In genomic region chr22:49961601-49962011, GRCh38 we compare ENCODE assay signal across 1 cellular context.
TF ChIP-seq lines count a peak whose summit lies in the region.

No MANE protein-coding gene starts in this region.

TF ChIP-seq in K562, 482 proteins besides CTCF, POLR2A, EP300 and RAD21 (continues in another document):
- peak in 1 of 2 experiments; percentile 22; a peak in 1 of 4 replicates for TF ChIP-seq MAZ (CRISPR knock-in tag; conservative IDR thresholded peaks at IDR 0.05 in 1 of 2, IDR thresholded peaks at IDR 0.05 in 1 of 2)
- peak in 1 of 2 experiments; percentile 8 for TF ChIP-seq E2F6 (IDR thresholded peaks at IDR 0.05; ENCODE audit: borderline replicate concordance in 1 of 2, extremely low read depth in 1 of 2, insufficient read depth in 1 of 2, insufficient read length in 1 of 2, low read depth in 1 of 2, low read length in 1 of 2, poor library complexity in 1 of 2, severe bottlenecking in 1 of 2)
- peak; percentile 75 to 80 for TF ChIP-seq NRF1 (conservative IDR thresholded peaks at IDR 0.05 in 1 of 2, IDR thresholded peaks at IDR 0.05 in 1 of 2)
- TF ChIP-seq ZNF551 (CRISPR knock-in tag; IDR thresholded peaks at IDR 0.05): no peak
- no peak for TF ChIP-seq FOXP1 (CRISPR knock-in tag; IDR thresholded peaks at IDR 0.05)
- TF ChIP-seq CCNT2 (IDR thresholded peaks at IDR 0.05; ENCODE audit: borderline replicate concordance, extremely low read depth, insufficient read length, low read depth, low read length): peak; percentile 16
- peak; percentile 12; the same call in 1 of the 2 replicates for TF ChIP-seq NFIC (IDR thresholded peaks at IDR 0.05)
- TF ChIP-seq SAFB (IDR thresholded peaks at IDR 0.05; ENCODE audit: borderline replicate concordance, low read depth, low read length): peak; percentile 1; the same call in 1 of the 2 replicates
- no peak for TF ChIP-seq ZNF445 (CRISPR knock-in tag; IDR thresholded peaks at IDR 0.05; ENCODE audit: low read depth)
- no peak for TF ChIP-seq ZNF354B (CRISPR knock-in tag; IDR thresholded peaks at IDR 0.05)
- TF ChIP-seq RBFOX2 (IDR thresholded peaks at IDR 0.05; ENCODE audit: low read depth, low read length): peak; percentile 73
- TF ChIP-seq SIN3A (IDR thresholded peaks at IDR 0.05; ENCODE audit: borderline replicate concordance in 2 of 2, control insufficient read depth in 1 of 2, low read depth in 2 of 2, low read length in 2 of 2): 0 out of 4 replicates have a peak, but pooled peaks of 1 of the 2 experiments have one; percentile 13
- no peak for TF ChIP-seq ZBED1 (IDR thresholded peaks at IDR 0.05)
- no peak for TF ChIP-seq ARNT (IDR thresholded peaks at IDR 0.05)
- no peak for TF ChIP-seq THRA (IDR thresholded peaks at IDR 0.05)
- TF ChIP-seq ZSCAN29 (IDR thresholded peaks at IDR 0.05): peak; percentile 98
- TF ChIP-seq ZHX1 (conservative IDR thresholded peaks at IDR 0.05; ENCODE audit: low read length): no peak
- TF ChIP-seq RBBP5 (IDR thresholded peaks at IDR 0.05; ENCODE audit: borderline replicate concordance, insufficient read depth, low read length, poor library complexity, severe bottlenecking): no peak
- no peak for TF ChIP-seq BMI1 (IDR thresholded peaks at IDR 0.05; ENCODE audit: low read length)
- TF ChIP-seq HNRNPUL1 (IDR thresholded peaks at IDR 0.05; ENCODE audit: low read length): no peak
- TF ChIP-seq CHAMP1 (IDR thresholded peaks at IDR 0.05): no peak
- TF ChIP-seq CREB3L1 (IDR thresholded peaks at IDR 0.05; ENCODE audit: borderline replicate concordance, low read depth): no peak
- TF ChIP-seq ARID4B (CRISPR knock-in tag; IDR thresholded peaks at IDR 0.05): peak; percentile 59
- TF ChIP-seq ZNF311 (CRISPR knock-in tag; IDR thresholded peaks at IDR 0.05): no peak
- peak; percentile 69 for TF ChIP-seq SAP30 (IDR thresholded peaks at IDR 0.05; ENCODE audit: borderline replicate concordance, insufficient read depth, low read depth, low read length, poor library complexity, severe bottlenecking)
- TF ChIP-seq GTF3C2 (IDR thresholded peaks at IDR 0.05; ENCODE audit: borderline replicate concordance, extremely low read depth, insufficient read length): no peak
- no peak for TF ChIP-seq MCM2 (IDR thresholded peaks at IDR 0.05; ENCODE audit: low read depth)
- no peak for TF ChIP-seq TAF9B (IDR thresholded peaks at IDR 0.05; ENCODE audit: partially characterized antibody)
- no peak for TF ChIP-seq ZNF785 (CRISPR knock-in tag; IDR thresholded peaks at IDR 0.05)
- peak in 1 of 2 experiments; percentile 37; a peak in 1 of 4 replicates for TF ChIP-seq MNT (conservative IDR thresholded peaks at IDR 0.05)
- no peak for TF ChIP-seq AFF4 (CRISPR knock-in tag; IDR thresholded peaks at IDR 0.05)
- TF ChIP-seq ZFX (CRISPR knock-in tag; IDR thresholded peaks at IDR 0.05): peak; percentile 38
